ENCODE assay signal across 8 cellular contexts in genomic region chr11:122727101-122727929, GRCh38.
DNase-seq lines count a peak whose midpoint lies in the region; ATAC-seq and TF ChIP-seq lines count a peak whose summit lies in the region.

No MANE protein-coding gene starts in this region.

- DNase-seq in activated CD8-positive, alpha-beta memory T cell treated with anti-CD3 and anti-CD28 coated beads for 24 hours: peak; percentile 72
- DNase-seq in activated CD8-positive, alpha-beta memory T cell treated with anti-CD3 and anti-CD28 coated beads, Interleukin-2, amount 50 U/mL, for 48 hours: no peak
- DNase-seq in activated T-helper 2 cell treated with anti-CD3 and anti-CD28 coated beads, Interferon-gamma antibody, Interleukin-2, Interleukin-4, amounts not matched to agents 10 μg/mL and 5 μg/mL and 100 μg/mL, durations not matched to agents 14 hours and 24 hours and 36 hours (ENCODE audit: low spot score): peak; percentile 31
- DNase-seq in nephron progenitor cell (no peak), HuH-7 (ENCODE audit: low spot score) (no peak), NCI-H2196 treated with DMSO at 0.1 percent for 48 hours (lab: John Stamatoyannopoulos, UW; ENCODE audit: unreplicated experiment) (no peak), kidney glomerular epithelial cell (lab: John Stamatoyannopoulos, UW) (no peak)

- no peak for TF ChIP-seq CTCF in nephron progenitor cell (IDR thresholded peaks at IDR 0.05)

- peaks cover 54% of the 10 kb centered on the region for H3K4me1 Mint-ChIP-seq in activated T-helper 2 cell treated with anti-CD3 and anti-CD28 coated beads, Interferon-gamma antibody, Interleukin-2, Interleukin-4, amounts not matched to agents 10 μg/mL and 5 μg/mL and 100 μg/mL, durations not matched to agents 14 hours and 24 hours and 36 hours (ENCODE audit: low read depth)
- H3K4me1 Mint-ChIP-seq in nephron progenitor cell: peaks cover 52% of the 10 kb centered on the region

- no peaks in the 10 kb centered on the region for H3K9me3 Mint-ChIP-seq in activated T-helper 2 cell treated with anti-CD3 and anti-CD28 coated beads, Interferon-gamma antibody, Interleukin-2, Interleukin-4, amounts not matched to agents 10 μg/mL and 5 μg/mL and 100 μg/mL, durations not matched to agents 14 hours and 24 hours and 36 hours
- no peaks in the 10 kb centered on the region for H3K9me3 Mint-ChIP-seq in nephron progenitor cell

- H3K27me3 Mint-ChIP-seq in activated T-helper 2 cell treated with anti-CD3 and anti-CD28 coated beads, Interferon-gamma antibody, Interleukin-2, Interleukin-4, amounts not matched to agents 10 μg/mL and 5 μg/mL and 100 μg/mL, durations not matched to agents 14 hours and 24 hours and 36 hours (ENCODE audit: low read depth): no peaks in the 10 kb centered on the region
- peaks cover 9% of the 10 kb centered on the region for H3K27me3 Mint-ChIP-seq in nephron progenitor cell (ENCODE audit: low read depth, poor library complexity)

- peak; percentile 77 for ATAC-seq in HG03175 (IDR thresholded peaks at IDR 0.05; ENCODE audit: unreplicated experiment)

- intact Hi-C loops in activated T-helper 2 cell treated with anti-CD3 and anti-CD28 coated beads, Interferon-gamma antibody, Interleukin-2, Interleukin-4, amounts not matched to agents 10 μg/mL and 5 μg/mL and 100 μg/mL, durations not matched to agents 14 hours and 24 hours and 36 hours (cut with micrococcal nuclease): no loop called here

- H3K36me3 Mint-ChIP-seq in activated T-helper 2 cell treated with anti-CD3 and anti-CD28 coated beads, Interferon-gamma antibody, Interleukin-2, Interleukin-4, amounts not matched to agents 10 μg/mL and 5 μg/mL and 100 μg/mL, durations not matched to agents 14 hours and 24 hours and 36 hours (ENCODE audit: low read depth): no peaks in the 10 kb centered on the region
- H3K36me3 Mint-ChIP-seq in nephron progenitor cell (ENCODE audit: low read depth): no peaks in the 10 kb centered on the region

- peak overlapping the region; percentile 65 for H3K4me3 Mint-ChIP-seq in activated T-helper 2 cell treated with anti-CD3 and anti-CD28 coated beads, Interferon-gamma antibody, Interleukin-2, Interleukin-4, amounts not matched to agents 10 μg/mL and 5 μg/mL and 100 μg/mL, durations not matched to agents 14 hours and 24 hours and 36 hours (ENCODE audit: low read depth)
- peak overlapping the region; percentile 61 for H3K4me3 Mint-ChIP-seq in nephron progenitor cell

- H3K27ac Mint-ChIP-seq in activated T-helper 2 cell treated with anti-CD3 and anti-CD28 coated beads, Interferon-gamma antibody, Interleukin-2, Interleukin-4, amounts not matched to agents 10 μg/mL and 5 μg/mL and 100 μg/mL, durations not matched to agents 14 hours and 24 hours and 36 hours: peak overlapping the region; percentile 90
- peak overlapping the region; percentile 99 for H3K27ac Mint-ChIP-seq in nephron progenitor cell

Comparison
In these comparisons a context has a peak if more than half of its experiments do, and no peak if none do; other contexts are left out.
1. DNase-seq: peak in activated CD8-positive, alpha-beta memory T cell treated with anti-CD3 and anti-CD28 coated beads for 24 hours (single experiment) and activated T-helper 2 cell treated with anti-CD3 and anti-CD28 coated beads, Interferon-gamma antibody, Interleukin-2, Interleukin-4, amounts not matched to agents 10 μg/mL and 5 μg/mL and 100 μg/mL, durations not matched to agents 14 hours and 24 hours and 36 hours (single experiment); none in activated CD8-positive, alpha-beta memory T cell treated with anti-CD3 and anti-CD28 coated beads, Interleukin-2, amount 50 U/mL, for 48 hours (single experiment), nephron progenitor cell (single experiment), HuH-7 (single experiment), NCI-H2196 treated with DMSO at 0.1 percent for 48 hours (single experiment) and kidney glomerular epithelial cell (single experiment).